ENCODE assay signal across 20 cellular contexts in genomic region chr16:54072237-54072636, GRCh38.
DNase-seq lines count a peak whose midpoint lies in the region; ATAC-seq lines count a peak whose summit lies in the region.
"Had no signal": no experiment of that assay in that cellular context is flagged by ENCODE, and none has a peak within 500 bp of the region (broad histone marks: within the 10 kb centered on the region; RNA-seq: fewer than 3 reads in every experiment).

No MANE protein-coding gene starts in this region.

- DNase-seq in left ventricle myocardium superior (no peak), right cardiac atrium (no peak), astrocyte of the hippocampus (ENCODE audit: low read depth, low spot score) (peak; percentile 77), myocyte (ENCODE audit: low read depth) (peak; percentile 86), islet precursor cell (no peak), germinal center (ENCODE audit: low spot score) (no peak)
- DNase-seq: Calu3; CD4-positive, alpha-beta memory T cell; DMS53; GOT3; Karpas-422; MG63; NCI-H187 treated with DMSO at 0.1 percent for 48 hours; NCI-H345; NCI-H69 had no signal

- H3K4me1 ChIP-seq in right cardiac atrium (ENCODE audit: control insufficient read depth, insufficient read depth, low read length) = no peaks in the 10 kb centered on the region
- H3K4me1 ChIP-seq: BLaER1 had no signal

- no peaks in the 10 kb centered on the region for H3K9me3 ChIP-seq in right cardiac atrium (ENCODE audit: control insufficient read depth, low read length)
- H3K9me3 ChIP-seq: BLaER1, MG63 had no signal

- no peak overlapping the region for H3K4me3 ChIP-seq in right cardiac atrium (ENCODE audit: low read length)
- H3K4me3 ChIP-seq: BLaER1, MG63, SK-N-MC had no signal

- H3K27ac ChIP-seq in right cardiac atrium (ENCODE audit: low read length) = no peak overlapping the region
- H3K27ac ChIP-seq: BLaER1, SK-N-MC had no signal

- 81% methylated on average over 6 of the region's 6 CpGs for WGBS in right cardiac atrium

- intact Hi-C loops in left ventricle myocardium superior (cut with micrococcal nuclease) (no loop called here), right cardiac atrium (cut with DNase I) (no loop called here)

- H3K27me3 ChIP-seq in right cardiac atrium (ENCODE audit: control insufficient read depth, insufficient read depth) = no peaks in the 10 kb centered on the region
- H3K27me3 ChIP-seq: BLaER1, MG63 had no signal

- ATAC-seq in left ventricle myocardium superior (peak; percentile 81), right cardiac atrium (no peak), GM21529 (IDR thresholded peaks at IDR 0.05; ENCODE audit: unreplicated experiment) (no peak)
- ATAC-seq: HCT116, Panc1 had no signal

Comparison
In these comparisons a context has a peak if more than half of its experiments do, and no peak if none do; other contexts are left out.
1. DNase-seq: peak in astrocyte of the hippocampus (single experiment) and myocyte (single experiment); none in left ventricle myocardium superior (single experiment), right cardiac atrium (0 of 3), islet precursor cell (single experiment) and germinal center (single experiment).